24 cellular contexts compared by ENCODE assay signal in genomic region chr13:94494021-94494420, GRCh38. TPM values are rescaled to one million over a fixed set of nuclear protein-coding genes. Genes with fewer than 3 reads are reported as not detected.
DNase-seq lines count a peak whose midpoint lies in the region; ATAC-seq and TF ChIP-seq lines count a peak whose summit lies in the region.
"Had no signal": no experiment of that assay in that cellular context is flagged by ENCODE, and none has a peak within 500 bp of the region (broad histone marks: within the 10 kb centered on the region; RNA-seq: fewer than 3 reads in every experiment).

No MANE protein-coding gene starts in this region.

- DNase-seq in A673 (ENCODE audit: low spot score) (peak; percentile 14), DMS 273 treated with DMSO at 0.1 percent for 48 hours (lab: John Stamatoyannopoulos, UW) (peak; percentile 22), NCI-H128 (lab: John Stamatoyannopoulos, UW; ENCODE audit: unreplicated experiment) (peak; percentile 22), NCI-H524 (lab: John Stamatoyannopoulos, UW) (peak; percentile 74 to 90), hepatocyte (ENCODE audit: low spot score) (no peak), NCI-H2196 (lab: John Stamatoyannopoulos, UW; ENCODE audit: unreplicated experiment) (no peak)
- DNase-seq: activated CD4-positive, alpha-beta T cell treated with anti-CD3 and anti-CD28 coated beads, Interleukin-2, amount 50 U/mL, for 1 hour; activated naive CD4-positive, alpha-beta T cell treated with anti-CD3 and anti-CD28 coated beads for 36 hours; effector CD4-positive, alpha-beta T cell; GF-D8; head of caudate nucleus; HFFc6; KG1; mammary epithelial cell; MM.1S; RPMI8226; sigmoid colon; stimulated activated naive CD8-positive, alpha-beta T cell treated with anti-CD3 and anti-CD28 coated beads, Interleukin-15, Interleukin-2, amounts not matched to agents 100 U/mL and 50 U/mL, for 24 hours; WERI-Rb-1 had no signal

- H3K4me3 ChIP-seq in A673 (ENCODE audit: low read depth, low read length, poor library complexity, severe bottlenecking) (no peak overlapping the region), hepatocyte (no peak overlapping the region)
- H3K4me3 ChIP-seq: sigmoid colon had no signal

- no TSS peak for BruUV-seq in A673 (replicated peaks; lab: Mats Ljungman, UMichigan)

- POLR2A ChIA-PET in A673 (lab: Charles Lee; ENCODE audit: low non-redundant PET) = no interaction called here

- 43% methylated on average over 2 of the region's 2 CpGs for WGBS in hepatocyte (ENCODE audit: low lambda C conversion rate, missing lambda C conversion rate)

- H4K20me1 ChIP-seq in hepatocyte (ENCODE audit: insufficient read depth, poor library complexity, severe bottlenecking) = no peaks in the 10 kb centered on the region

- intact Hi-C loops in A673 (cut with micrococcal nuclease; ENCODE audit: unreplicated experiment) = no loop called here

- TF ChIP-seq CTCF in A673 (conservative IDR thresholded peaks at IDR 0.05; ENCODE audit: low read depth, low read length) (no peak), hepatocyte (IDR thresholded peaks at IDR 0.05; ENCODE audit: poor library complexity) (no peak)

- H3K9me3 ChIP-seq in A673 (ENCODE audit: low read depth, low read length, poor library complexity, severe bottlenecking) (no peaks in the 10 kb centered on the region), hepatocyte (ENCODE audit: low read depth) (no peaks in the 10 kb centered on the region)

- ATAC-seq in HG03460 (IDR thresholded peaks at IDR 0.05; ENCODE audit: unreplicated experiment) (no peak), GM18517 (IDR thresholded peaks at IDR 0.05; ENCODE audit: unreplicated experiment) (no peak)
- ATAC-seq: stimulated activated naive CD8-positive, alpha-beta T cell treated with anti-CD3 and anti-CD28 coated beads, Interleukin-15, Interleukin-2, amounts not matched to agents 100 U/mL and 50 U/mL, for 24 hours had no signal

- no peaks in the 10 kb centered on the region for H3K79me2 ChIP-seq in hepatocyte

- H2AFZ ChIP-seq in hepatocyte = no peak overlapping the region

- H3K36me3 ChIP-seq in A673 (ENCODE audit: insufficient read depth, low read length, poor library complexity, severe bottlenecking) (no peaks in the 10 kb centered on the region), hepatocyte (replicated peaks; ENCODE audit: insufficient read depth, low read depth) (no peaks in the 10 kb centered on the region)
- H3K36me3 ChIP-seq: sigmoid colon, WERI-Rb-1 had no signal

- CTCF ChIA-PET in A673 (lab: Charles Lee) = no interaction called here

- H3K4me2 ChIP-seq in hepatocyte = no peak overlapping the region

- H3K27me3 ChIP-seq in A673 (replicated peaks; ENCODE audit: insufficient read depth, low read depth, low read length, poor library complexity) = no peaks in the 10 kb centered on the region
- no peaks in the 10 kb centered on the region for H3K27me3 ChIP-seq in hepatocyte
- H3K27me3 ChIP-seq: sigmoid colon had no signal

- H3K4me1 ChIP-seq in A673 (ENCODE audit: insufficient read depth, low read length, poor library complexity, severe bottlenecking) (no peaks in the 10 kb centered on the region), hepatocyte (ENCODE audit: insufficient read depth) (no peaks in the 10 kb centered on the region)
- H3K4me1 ChIP-seq: sigmoid colon had no signal

- H3K9me2 ChIP-seq in hepatocyte (replicated peaks; ENCODE audit: insufficient read depth) = no peaks in the 10 kb centered on the region

- H3K27ac ChIP-seq in A673 (ENCODE audit: low read depth, low read length, poor library complexity, severe bottlenecking) (no peak overlapping the region), hepatocyte (no peak overlapping the region)
- H3K27ac ChIP-seq: C4-2B, epithelial cell of prostate, sigmoid colon, WERI-Rb-1 had no signal

RNA-seq across cellular contexts. Expression of gene DCT, which starts 14.5 kb away (rescaled TPM):
- not detected in 2 replicates for total RNA-seq in A673 (2021)
- total RNA-seq in hepatocyte = not detected in 2 replicates
- polyA plus RNA-seq in hepatocyte = not detected in 2 replicates
- total RNA-seq: HFFc6, mammary epithelial cell had no signal
- polyA plus RNA-seq: AG04450, mammary epithelial cell had no signal

Comparison
In these comparisons a context has a peak if more than half of its experiments do, and no peak if none do; other contexts are left out.
1. DNase-seq: peak in A673 (single experiment), DMS 273 treated with DMSO at 0.1 percent for 48 hours (single experiment), NCI-H128 (single experiment) and NCI-H524 (2 of 2); none in hepatocyte (single experiment) and NCI-H2196 (single experiment).